ENCODE assay signal across 1 cellular context in the genomic region with DNA sequence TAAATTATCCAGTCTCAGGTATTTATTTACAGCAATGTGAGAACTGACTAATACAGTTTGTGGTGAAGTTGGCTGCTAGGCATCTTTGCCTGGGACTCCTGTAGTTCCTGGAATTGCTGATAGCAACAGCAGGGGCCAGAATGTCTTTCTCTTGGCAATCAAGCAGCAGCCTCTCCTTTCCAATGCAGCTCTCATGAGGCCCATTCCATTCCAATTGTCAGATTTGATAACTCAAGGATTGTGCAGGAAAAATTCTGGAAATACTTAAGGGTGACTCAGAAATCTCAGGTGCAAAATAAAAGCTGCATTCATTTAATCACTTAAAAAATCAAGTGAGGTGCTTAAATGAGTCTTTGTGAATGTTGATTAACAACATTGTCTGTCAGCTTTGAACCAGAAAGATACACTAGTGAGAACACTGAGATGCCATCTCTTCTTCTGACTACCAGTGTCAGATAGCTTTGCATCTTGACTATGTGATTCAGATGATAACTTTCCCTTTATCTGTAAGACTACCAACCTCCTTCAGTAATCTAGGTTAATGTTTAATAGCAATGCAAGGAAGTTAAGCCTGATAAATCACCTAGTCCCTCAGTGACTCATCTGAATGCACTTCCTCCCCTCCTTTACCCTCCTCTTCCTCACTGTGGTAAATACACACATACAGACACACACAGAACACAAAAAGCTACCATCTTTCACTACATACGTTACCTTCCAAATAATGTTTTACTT.
TF ChIP-seq lines count a peak whose summit lies in the region.

No MANE protein-coding gene starts in this region.

TF ChIP-seq in HepG2, 621 proteins besides CTCF, POLR2A, EP300 and RAD21:
- TF ChIP-seq FOSL2 (CRISPR knock-in tag; IDR thresholded peaks at IDR 0.05) (peak; percentile 50; the same call in 1 of the 2 replicates), SRF (IDR thresholded peaks at IDR 0.05; ENCODE audit: low read depth, low read length) (no peak), PITX1 (CRISPR knock-in tag; IDR thresholded peaks at IDR 0.05) (no peak), ZIK1 (CRISPR knock-in tag; IDR thresholded peaks at IDR 0.05; ENCODE audit: borderline replicate concordance, low read depth) (no peak), SUZ12 (IDR thresholded peaks at IDR 0.05; ENCODE audit: low read depth, low read length) (no peak), ZFP62 (CRISPR knock-in tag; IDR thresholded peaks at IDR 0.05) (no peak), ELF3 (CRISPR knock-in tag; IDR thresholded peaks at IDR 0.05) (0 out of 2 replicates have a peak, but pooled peaks have one; percentile 25), ZNF879 (CRISPR knock-in tag; IDR thresholded peaks at IDR 0.05) (no peak), ZFAT (CRISPR knock-in tag; conservative IDR thresholded peaks at IDR 0.05) (no peak), CREB1 (IDR thresholded peaks at IDR 0.05) (no peak), CREB1 (CRISPR knock-in tag; IDR thresholded peaks at IDR 0.05) (no peak), NCOA1 (CRISPR knock-in tag; IDR thresholded peaks at IDR 0.05) (no peak), ZNF264 (CRISPR knock-in tag; IDR thresholded peaks at IDR 0.05) (no peak)
- TF ChIP-seq, protein P1, sequence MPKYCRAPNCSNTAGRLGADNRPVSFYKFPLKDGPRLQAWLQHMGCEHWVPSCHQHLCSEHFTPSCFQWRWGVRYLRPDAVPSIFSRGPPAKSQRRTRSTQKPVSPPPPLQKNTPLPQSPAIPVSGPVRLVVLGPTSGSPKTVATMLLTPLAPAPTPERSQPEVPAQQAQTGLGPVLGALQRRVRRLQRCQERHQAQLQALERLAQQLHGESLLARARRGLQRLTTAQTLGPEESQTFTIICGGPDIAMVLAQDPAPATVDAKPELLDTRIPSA (CRISPR knock-in tag; IDR thresholded peaks at IDR 0.05; ENCODE audit: borderline replicate concordance) = no peak
- TF ChIP-seq, protein P2, sequence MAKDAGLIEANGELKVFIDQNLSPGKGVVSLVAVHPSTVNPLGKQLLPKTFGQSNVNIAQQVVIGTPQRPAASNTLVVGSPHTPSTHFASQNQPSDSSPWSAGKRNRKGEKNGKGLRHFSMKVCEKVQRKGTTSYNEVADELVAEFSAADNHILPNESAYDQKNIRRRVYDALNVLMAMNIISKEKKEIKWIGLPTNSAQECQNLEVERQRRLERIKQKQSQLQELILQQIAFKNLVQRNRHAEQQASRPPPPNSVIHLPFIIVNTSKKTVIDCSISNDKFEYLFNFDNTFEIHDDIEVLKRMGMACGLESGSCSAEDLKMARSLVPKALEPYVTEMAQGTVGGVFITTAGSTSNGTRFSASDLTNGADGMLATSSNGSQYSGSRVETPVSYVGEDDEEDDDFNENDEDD (CRISPR knock-in tag; IDR thresholded peaks at IDR 0.05; ENCODE audit: borderline replicate concordance) = no peak
- TF ChIP-seq, protein P3, sequence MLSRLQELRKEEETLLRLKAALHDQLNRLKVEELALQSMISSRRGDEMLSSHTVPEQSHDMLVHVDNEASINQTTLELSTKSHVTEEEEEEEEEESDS (CRISPR knock-in tag; IDR thresholded peaks at IDR 0.05; ENCODE audit: borderline replicate concordance) = no peak
